8 cellular contexts compared by ENCODE assay signal in the genomic region with DNA sequence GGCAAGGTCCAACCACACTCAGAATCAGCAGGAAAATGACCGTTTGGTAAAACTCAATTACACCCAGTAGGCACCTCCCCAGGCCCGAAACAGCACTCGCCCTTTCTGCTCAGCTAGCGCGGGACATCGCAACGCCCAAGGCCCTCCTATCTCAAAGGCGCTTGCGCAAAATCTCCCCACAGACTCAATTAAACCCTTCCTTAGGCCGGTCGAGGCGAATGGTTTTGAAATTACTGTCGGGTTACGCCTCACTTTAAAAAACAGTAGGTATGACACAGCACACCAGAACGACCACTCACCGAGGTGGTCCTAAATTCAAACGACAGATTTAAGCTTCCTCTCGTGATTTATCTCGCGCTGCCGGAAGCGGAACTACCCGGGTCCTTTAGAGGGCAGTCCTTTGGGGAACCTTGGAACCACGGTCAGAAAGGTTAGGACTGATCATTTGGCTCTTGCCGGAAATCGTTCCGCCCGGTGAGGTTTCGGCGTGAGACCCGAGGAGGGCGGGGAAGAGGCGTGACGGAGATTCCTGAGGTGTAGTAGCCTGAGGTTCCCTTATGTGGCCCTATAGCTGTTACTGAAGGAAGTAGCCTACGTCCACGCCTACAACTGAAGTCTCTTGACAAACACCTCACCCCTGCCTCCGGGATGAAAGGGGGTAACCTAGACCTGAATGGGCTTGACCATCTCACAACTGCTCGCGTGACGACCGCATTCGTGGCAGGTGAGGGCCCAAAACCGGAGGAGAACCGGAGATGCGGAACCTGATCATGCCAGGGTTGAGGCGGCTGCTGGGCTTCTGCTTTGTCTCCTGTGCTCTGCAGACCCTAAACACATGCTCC. TPM values are rescaled to one million over a fixed set of nuclear protein-coding genes. Genes with fewer than 3 reads are reported as not detected.
DNase-seq lines count a peak whose midpoint lies in the region; ATAC-seq, FAIRE-seq and TF ChIP-seq lines count a peak whose summit lies in the region.

A gene with protein sequence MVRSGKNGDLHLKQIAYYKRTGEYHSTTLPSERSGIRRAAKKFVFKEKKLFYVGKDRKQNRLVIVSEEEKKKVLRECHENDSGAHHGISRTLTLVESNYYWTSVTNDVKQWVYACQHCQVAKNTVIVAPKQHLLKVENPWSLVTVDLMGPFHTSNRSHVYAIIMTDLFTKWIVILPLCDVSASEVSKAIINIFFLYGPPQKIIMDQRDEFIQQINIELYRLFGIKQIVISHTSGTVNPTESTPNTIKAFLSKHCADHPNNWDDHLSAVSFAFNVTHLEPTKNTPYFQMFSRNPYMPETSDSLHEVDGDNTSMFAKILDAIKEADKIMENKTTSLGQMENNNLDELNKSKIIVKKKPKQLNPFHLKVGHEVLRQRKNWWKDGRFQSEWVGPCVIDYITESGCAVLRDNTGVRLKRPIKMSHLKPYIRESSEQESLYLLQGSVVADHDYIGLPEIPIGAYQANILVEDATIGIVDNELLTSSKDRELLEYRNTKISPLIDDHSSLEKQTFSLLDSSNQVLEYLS (minus strand): TSS at position 374 of the 842 bp plus-strand sequence. CDS start 11,431 bp downstream, outside the sequence.
A gene (plus strand): TSS at position 537 of the 842 bp plus-strand sequence. CDS start 9,289 bp downstream, outside the sequence.

- POLR2A ChIA-PET in T-cell (lab: Charles Lee): interaction anchor here (0.5 to 1.4 kb wide), 4 partner anchors 11 to 357 kb away, joined by 3 read pairs; no protein-coding TSS in a partner anchor

- intact Hi-C loops in adrenal gland (cut with DNase I) (no loop called here), heart left ventricle (cut with DNase I) (loop anchor here in 4 of 10 donors (2.0 to 10.0 kb wide), 5 partner anchors 25 to 445 kb away; a partner anchor contains a TSS)

- TF ChIP-seq EP300 in upper lobe of left lung (IDR thresholded peaks at IDR 0.05): peak in 1 of 4 donors; percentile 51

- CTCF ChIA-PET in T-cell (lab: Charles Lee): interaction anchor here (0.5 to 2.3 kb wide), 11 partner anchors 9 to 439 kb away, joined by 3 to 11 read pairs (median 4); a partner anchor contains a TSS

- no peaks in the 10 kb centered on the region for H3K9me3 Mint-ChIP-seq in T-cell

- H3K27me3 Mint-ChIP-seq in T-cell: no peaks in the 10 kb centered on the region

- H3K27ac Mint-ChIP-seq in T-cell: peak within 1 kb of the TSS; percentile 99 to 100

- peak; percentile 28 for DNase-seq in GM12891 (ENCODE audit: insufficient read length, low spot score)
- peak; percentile 86 for DNase-seq in NCI-H1436 treated with DMSO at 0.1 percent for 48 hours (lab: John Stamatoyannopoulos, UW)
- DNase-seq in T-cell: peak; percentile 91 to 99 (median 96)
- peak; percentile 96 to 98 (median 97) for DNase-seq in adrenal gland
- DNase-seq in heart left ventricle: peak; percentile 95 to 97 (median 96)
- DNase-seq in pons (ENCODE audit: low spot score): peak; percentile 98
- DNase-seq in upper lobe of left lung: peak; percentile 95 to 96

- peak; percentile 98 for FAIRE-seq in GM12891 (lab: Jason Lieb, UNC)

- peak; percentile 97 for ATAC-seq in HG02840 (IDR thresholded peaks at IDR 0.05; ENCODE audit: low FRiP score, unreplicated experiment)
- ATAC-seq in T-cell (replicated peaks in 1 of 4): peak; percentile 89 to 95 (median 92)
- ATAC-seq in heart left ventricle: peak; percentile 98 to 100 (median 99)
- ATAC-seq in upper lobe of left lung (ENCODE audit: low FRiP score in 2 of 2): peak; percentile 99 to 100

- H3K4me3 Mint-ChIP-seq in T-cell: peak within 1 kb of the TSS; percentile 91 to 99 (median 94)

- peaks cover 62 to 77% (median 65%) of the 10 kb centered on the region in 3 donors for H3K4me1 Mint-ChIP-seq in T-cell

- H3K9me3 ChIP-seq in adrenal gland (replicated peaks in 1 of 3) (no peaks in the 10 kb centered on the region), heart left ventricle (no peaks in the 10 kb centered on the region), upper lobe of left lung (no peaks in the 10 kb centered on the region)

- H3K27me3 ChIP-seq in adrenal gland (no peaks in the 10 kb centered on the region), heart left ventricle (no peaks in the 10 kb centered on the region), upper lobe of left lung (no peaks in the 10 kb centered on the region)

- H3K4me1 ChIP-seq in adrenal gland (replicated peaks in 1 of 2) (peaks cover 13 to 29% of the 10 kb centered on the region in 2 donors), heart left ventricle (peaks cover 0 to 40% (median 27%) of the 10 kb centered on the region in 12 donors), upper lobe of left lung (peaks cover 11 to 33% (median 16%) of the 10 kb centered on the region in 4 donors)

- H3K36me3 ChIP-seq in adrenal gland (replicated peaks in 1 of 2): no peaks in the 10 kb centered on the region
- H3K36me3 ChIP-seq in heart left ventricle: no peaks in the 10 kb centered on the region
- H3K36me3 ChIP-seq in upper lobe of left lung: no peaks in the 10 kb centered on the region

- WGBS in adrenal gland, 4 donors: 0 to 1% (median 0%) methylated on average over 30 to 46 of the region's 46 CpGs
- 0 to 1% (median 0%) methylated on average over 44 to 46 of the region's 46 CpGs for WGBS in heart left ventricle, 4 donors
- 0 to 1% methylated on average over 21 to 46 of the region's 46 CpGs for WGBS in upper lobe of left lung, 2 donors

- H3K36me3 Mint-ChIP-seq in T-cell: peaks cover 23% of the 10 kb centered on the region

- TF ChIP-seq CTCF in adrenal gland (IDR thresholded peaks at IDR 0.05) (peak in 1 of 6 experiments; percentile 20), heart left ventricle (IDR thresholded peaks at IDR 0.05) (no peak), upper lobe of left lung (IDR thresholded peaks at IDR 0.05) (peak in 1 of 6 experiments; percentile 11)

- H3K27ac ChIP-seq in adrenal gland: peak within 1 kb of the TSS; percentile 35 to 97 (median 93)
- peak within 1 kb of the TSS; percentile 89 to 99 (median 92) for H3K27ac ChIP-seq in heart left ventricle
- peak within 1 kb of the TSS; percentile 89 to 97 (median 94) for H3K27ac ChIP-seq in upper lobe of left lung

- peak; percentile 94 for TF ChIP-seq POLR2A in GM12891 (IDR thresholded peaks at IDR 0.05; ENCODE audit: low read depth, low read length)
- peak; percentile 52 to 74 for TF ChIP-seq POLR2A in adrenal gland (IDR thresholded peaks at IDR 0.05)
- TF ChIP-seq POLR2A in heart left ventricle (IDR thresholded peaks at IDR 0.05): peak in 1 of 2 donors; percentile 71
- TF ChIP-seq POLR2A in upper lobe of left lung (IDR thresholded peaks at IDR 0.05): peak in 3 of 4 donors; percentile 63 to 77 (median 76)

- peak within 1 kb of the TSS; percentile 17 to 87 (median 58) for H3K4me3 ChIP-seq in adrenal gland
- peak within 1 kb of the TSS; percentile 58 to 94 (median 80) for H3K4me3 ChIP-seq in heart left ventricle
- H3K4me3 ChIP-seq in upper lobe of left lung: peak within 1 kb of the TSS; percentile 59 to 90 (median 83)

TF ChIP-seq in GM12891, 5 proteins besides CTCF, POLR2A, EP300 and RAD21:
- TF ChIP-seq POU2F2 (IDR thresholded peaks at IDR 0.05; ENCODE audit: low read depth, low read length) (peak; percentile 34; the same call in 1 of the 2 replicates), POLR2AphosphoS5 (IDR thresholded peaks at IDR 0.05; ENCODE audit: low read depth, low read length) (peak; percentile 96), TAF1 (IDR thresholded peaks at IDR 0.05; ENCODE audit: low read depth, low read length) (peak; percentile 86), PAX5 (IDR thresholded peaks at IDR 0.05; ENCODE audit: insufficient read depth, low read length, severe bottlenecking) (no peak)

RNA-seq across cellular contexts. Expression of the first gene that starts in this region (rescaled TPM):
- polyA plus RNA-seq in GM12891 (2012; ENCODE audit: low read depth, missing spikeins): 4.0 TPM
- total RNA-seq in T-cell (10 to 100 TPM in 3 of 5 donors, 1 to 10 TPM in 2; 2.6 to 18.8 (median 11.8) TPM), adrenal gland (10 to 100 TPM in 3 of 8 donors, 1 to 10 TPM in 5; 3.2 to 15.9 (median 9.2) TPM), heart left ventricle (10 to 100 TPM in 7 of 9 donors, 1 to 10 TPM in 2; 8.6 to 17.8 (median 13.3) TPM), upper lobe of left lung (10 to 100 TPM in 1 of 6 donors, 1 to 10 TPM in 5; 2.1 to 10.7 (median 5.8) TPM)
- polyA plus RNA-seq in adrenal gland (10 to 100 TPM in 1 of 3 donors, 1 to 10 TPM in 2; 3.8 to 16.1 (median 6.4) TPM), heart left ventricle (1 to 10 TPM; 6.7 to 9.4 TPM)

RNA-seq across cellular contexts. Expression of the second gene that starts in this region (rescaled TPM):
- 13.9 TPM for polyA plus RNA-seq in GM12891 (2012; ENCODE audit: low read depth, missing spikeins)
- total RNA-seq in T-cell (10 to 100 TPM; 40.1 to 63.7 (median 53.3) TPM), adrenal gland (10 to 100 TPM; 16.1 to 66.2 (median 45.9) TPM), heart left ventricle (10 to 100 TPM; 25.2 to 59.8 (median 39.1) TPM), upper lobe of left lung (10 to 100 TPM; 10.9 to 48.5 (median 34.7) TPM)
- polyA plus RNA-seq in adrenal gland (10 to 100 TPM; 19.8 to 66.2 (median 20.8) TPM), heart left ventricle (10 to 100 TPM; 16.6 to 34.9 TPM)

Comparison
In these comparisons a context has a peak if more than half of its experiments do, and no peak if none do; other contexts are left out.
1. Peak in every context shown above with its lines: DNase-seq, ATAC-seq, H3K4me3 ChIP-seq and H3K27ac ChIP-seq.
2. DNase-seq: peak in every context shown above with its lines; median percentile 98 in pons; 97 in adrenal gland; 96 in T-cell; 96 in heart left ventricle; 96 in upper lobe of left lung; 86 in NCI-H1436 treated with DMSO at 0.1 percent for 48 hours; 28 in GM12891.